ENCODE assay signal across 33 cellular contexts in the genomic region with DNA sequence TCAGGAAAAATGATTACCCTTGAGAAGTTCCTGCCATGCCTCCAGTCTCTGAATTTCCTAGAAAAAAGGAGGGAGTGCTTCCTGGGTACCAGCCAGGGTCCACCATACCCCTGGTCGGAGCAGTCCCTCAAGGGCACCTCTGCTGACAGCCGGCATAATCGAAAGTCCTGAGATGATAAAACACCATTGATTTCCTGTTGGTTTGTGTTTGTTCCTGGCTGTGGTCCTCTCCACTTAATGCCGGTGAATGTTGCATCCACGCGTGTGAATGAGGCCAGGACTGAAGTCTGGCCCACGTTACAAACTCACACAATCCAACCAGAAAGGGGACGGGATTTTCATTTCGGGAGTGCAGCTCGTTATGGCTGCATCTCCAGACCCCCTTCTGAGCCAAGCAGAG.
"Had no signal": no experiment of that assay in that cellular context is flagged by ENCODE, and none has a peak within 500 bp of the region (broad histone marks: within the 10 kb centered on the region; RNA-seq: fewer than 3 reads in every experiment).

No MANE protein-coding gene starts in this region.

- H3K4me3 Mint-ChIP-seq: activated B cell treated with CpG ODN at 0.5 μM for 24 hours; activated CD4-positive, alpha-beta memory T cell treated with anti-CD3 and anti-CD28 coated beads for 36 hours; activated CD4-positive, alpha-beta T cell treated with anti-CD3 and anti-CD28 coated beads, Interleukin-2, amount 10 ng/mL, durations not matched to agents 24 days and 14 days; activated CD8-positive, alpha-beta T cell treated with anti-CD3 and anti-CD28 coated beads for 36 hours; activated naive CD4-positive, alpha-beta T cell treated with anti-CD3 and anti-CD28 coated beads, Interleukin-2, amount 10 ng/mL, durations not matched to agents 7 days and 5 days; activated naive CD4-positive, alpha-beta T cell treated with anti-CD3 and anti-CD28 coated beads, Interleukin-2, amount 50 U/mL, for 24 hours; activated naive CD8-positive, alpha-beta T cell; activated naive CD8-positive, alpha-beta T cell treated with anti-CD3 and anti-CD28 coated beads, Interleukin-2, amount 10 ng/mL, durations not matched to agents 7 days and 5 days; activated naive CD8-positive, alpha-beta T cell treated with anti-CD3 and anti-CD28 coated beads, Interleukin-2, amount 50 U/mL, for 24 hours; activated T-cell treated with anti-CD3 and anti-CD28 coated beads, Interleukin-2, amount 50 U/mL, for 24 hours; T-helper 1 cell treated with Interleukin-12 subunit alpha and Interleukin-12 subunit beta and Interleukin-4 antibody, amounts not matched to agents 30 μg/mL and 1 μg/mL, for 36 hours; T-helper 2 cell treated with Interferon-gamma antibody and Interleukin-4, amounts not matched to agents 5 μg/mL and 100 μg/mL, for 36 hours had no signal

- H3K27me3 ChIP-seq: ascending aorta, brain microvascular endothelial cell, breast epithelium had no signal

- H3K36me3 Mint-ChIP-seq: activated CD4-positive, alpha-beta memory T cell treated with anti-CD3 and anti-CD28 coated beads for 36 hours; activated naive CD4-positive, alpha-beta T cell treated with anti-CD3 and anti-CD28 coated beads, Interleukin-2, amount 10 ng/mL, durations not matched to agents 7 days and 5 days; activated naive CD4-positive, alpha-beta T cell treated with anti-CD3 and anti-CD28 coated beads, Interleukin-2, amount 50 U/mL, for 24 hours; activated naive CD8-positive, alpha-beta T cell; activated naive CD8-positive, alpha-beta T cell treated with anti-CD3 and anti-CD28 coated beads, Interleukin-2, amount 10 ng/mL, durations not matched to agents 7 days and 5 days had no signal

- ATAC-seq: activated CD8-positive, alpha-beta T cell treated with anti-CD3 and anti-CD28 coated beads for 36 hours; activated naive CD8-positive, alpha-beta T cell treated with anti-CD3 and anti-CD28 coated beads, Interleukin-2, amount 50 U/mL, for 24 hours had no signal

- H3K36me3 ChIP-seq: ascending aorta, brain microvascular endothelial cell, breast epithelium had no signal

- H3K27me3 Mint-ChIP-seq: activated B cell treated with CpG ODN at 0.5 μM for 24 hours; activated CD4-positive, alpha-beta memory T cell treated with anti-CD3 and anti-CD28 coated beads for 36 hours; activated CD4-positive, alpha-beta T cell treated with anti-CD3 and anti-CD28 coated beads, Interleukin-2, amount 10 ng/mL, durations not matched to agents 24 days and 14 days; activated naive CD4-positive, alpha-beta T cell treated with anti-CD3 and anti-CD28 coated beads, Interleukin-2, amount 10 ng/mL, durations not matched to agents 7 days and 5 days; activated naive CD8-positive, alpha-beta T cell treated with anti-CD3 and anti-CD28 coated beads, Interleukin-2, amount 10 ng/mL, durations not matched to agents 7 days and 5 days; activated naive CD8-positive, alpha-beta T cell treated with anti-CD3 and anti-CD28 coated beads, Interleukin-2, amount 50 U/mL, for 24 hours had no signal

- H3K4me1 Mint-ChIP-seq: activated B cell treated with CpG ODN at 0.5 μM for 24 hours; activated CD4-positive, alpha-beta T cell treated with anti-CD3 and anti-CD28 coated beads, Interleukin-2, amount 10 ng/mL, durations not matched to agents 24 days and 14 days; activated naive CD4-positive, alpha-beta T cell treated with anti-CD3 and anti-CD28 coated beads, Interleukin-2, amount 10 ng/mL, durations not matched to agents 7 days and 5 days; activated naive CD4-positive, alpha-beta T cell treated with anti-CD3 and anti-CD28 coated beads, Interleukin-2, amount 50 U/mL, for 24 hours; activated naive CD8-positive, alpha-beta T cell treated with anti-CD3 and anti-CD28 coated beads, Interleukin-2, amount 10 ng/mL, durations not matched to agents 7 days and 5 days; activated naive CD8-positive, alpha-beta T cell treated with anti-CD3 and anti-CD28 coated beads, Interleukin-2, amount 50 U/mL, for 24 hours had no signal

- FAIRE-seq: TTC549 had no signal

- H3K4me3 ChIP-seq: ascending aorta, breast epithelium had no signal

- H3K27ac ChIP-seq: ascending aorta, brain microvascular endothelial cell, breast epithelium, VCaP had no signal

- H3K9me3 Mint-ChIP-seq: activated CD4-positive, alpha-beta T cell treated with anti-CD3 and anti-CD28 coated beads, Interleukin-2, amount 10 ng/mL, durations not matched to agents 24 days and 14 days; activated CD8-positive, alpha-beta T cell treated with anti-CD3 and anti-CD28 coated beads for 36 hours; activated naive CD4-positive, alpha-beta T cell treated with anti-CD3 and anti-CD28 coated beads, Interleukin-2, amount 50 U/mL, for 24 hours; activated naive CD8-positive, alpha-beta T cell treated with anti-CD3 and anti-CD28 coated beads, Interleukin-2, amount 10 ng/mL, durations not matched to agents 7 days and 5 days; activated T-helper 2 cell treated with anti-CD3 and anti-CD28 coated beads, Interferon-gamma antibody, Interleukin-2, Interleukin-4, amounts not matched to agents 10 μg/mL and 5 μg/mL and 100 μg/mL, durations not matched to agents 14 hours and 24 hours and 36 hours; T-helper 2 cell treated with Interferon-gamma antibody and Interleukin-4, amounts not matched to agents 5 μg/mL and 100 μg/mL, for 36 hours had no signal

- H3K27ac Mint-ChIP-seq: activated B cell treated with CpG ODN at 0.5 μM for 24 hours; activated CD4-positive, alpha-beta memory T cell treated with anti-CD3 and anti-CD28 coated beads for 36 hours; activated CD4-positive, alpha-beta T cell treated with anti-CD3 and anti-CD28 coated beads, Interleukin-2, amount 10 ng/mL, durations not matched to agents 24 days and 14 days; activated CD8-positive, alpha-beta T cell treated with anti-CD3 and anti-CD28 coated beads for 36 hours; activated naive CD4-positive, alpha-beta T cell treated with anti-CD3 and anti-CD28 coated beads, Interleukin-2, amount 10 ng/mL, durations not matched to agents 7 days and 5 days; activated naive CD4-positive, alpha-beta T cell treated with anti-CD3 and anti-CD28 coated beads, Interleukin-2, amount 50 U/mL, for 24 hours; activated naive CD8-positive, alpha-beta T cell; activated naive CD8-positive, alpha-beta T cell treated with anti-CD3 and anti-CD28 coated beads, Interleukin-2, amount 10 ng/mL, durations not matched to agents 7 days and 5 days; activated naive CD8-positive, alpha-beta T cell treated with anti-CD3 and anti-CD28 coated beads, Interleukin-2, amount 50 U/mL, for 24 hours; activated T-cell treated with anti-CD3 and anti-CD28 coated beads, Interleukin-2, amount 50 U/mL, for 24 hours; activated T-helper 2 cell treated with anti-CD3 and anti-CD28 coated beads, Interferon-gamma antibody, Interleukin-2, Interleukin-4, amounts not matched to agents 10 μg/mL and 5 μg/mL and 100 μg/mL, durations not matched to agents 14 hours and 24 hours and 36 hours; T-helper 1 cell treated with Interleukin-12 subunit alpha and Interleukin-12 subunit beta and Interleukin-4 antibody, amounts not matched to agents 30 μg/mL and 1 μg/mL, for 36 hours; T-helper 2 cell treated with Interferon-gamma antibody and Interleukin-4, amounts not matched to agents 5 μg/mL and 100 μg/mL, for 36 hours had no signal

- H3K4me1 ChIP-seq: ascending aorta, breast epithelium had no signal

- DNase-seq: activated B cell treated with CpG ODN at 0.5 μM for 24 hours; activated CD4-positive, alpha-beta memory T cell treated with anti-CD3 and anti-CD28 coated beads for 36 hours; activated CD4-positive, alpha-beta T cell treated with anti-CD3 and anti-CD28 coated beads for 4 hours; activated CD4-positive, alpha-beta T cell treated with anti-CD3 and anti-CD28 coated beads, Interleukin-2, amount 10 ng/mL, durations not matched to agents 24 days and 14 days; activated CD4-positive, alpha-beta T cell treated with anti-CD3 and anti-CD28 coated beads, Interleukin-2, amount 50 U/mL, for 1 hour; activated CD4-positive, alpha-beta T cell treated with anti-CD3 and anti-CD28 coated beads, Interleukin-2, amount 50 U/mL, for 4 hours; activated CD4-positive, CD25-positive, alpha-beta regulatory T cell treated with anti-CD3 and anti-CD28 coated beads, Interleukin-2, amount 50 U/mL, for 72 hours; activated CD8-positive, alpha-beta memory T cell treated with anti-CD3 and anti-CD28 coated beads, Interleukin-2, amount 50 U/mL, for 48 hours; activated CD8-positive, alpha-beta T cell treated with anti-CD3 and anti-CD28 coated beads for 36 hours; activated effector memory CD4-positive, alpha-beta T cell treated with Interleukin-2 at 50 U/mL for 16 hours; activated gamma-delta T cell; activated naive CD4-positive, alpha-beta T cell treated with anti-CD3 and anti-CD28 coated beads, Interleukin-2, amount 10 ng/mL, durations not matched to agents 7 days and 5 days; activated naive CD4-positive, alpha-beta T cell treated with Interleukin-2 at 50 U/mL for 16 hours; activated naive CD8-positive, alpha-beta T cell treated with anti-CD3 and anti-CD28 coated beads, Interleukin-2, amount 10 ng/mL, durations not matched to agents 7 days and 5 days; activated naive CD8-positive, alpha-beta T cell treated with anti-CD3 and anti-CD28 coated beads, Interleukin-2, amount 50 U/mL, for 24 hours; activated T-cell treated with anti-CD3 and anti-CD28 coated beads, Interleukin-2, amount 50 U/mL, for 24 hours; activated T-cell treated with anti-CD3 and anti-CD28 coated beads, Interleukin-2, amount 50 U/mL, for 48 hours; amygdala; anterior cingulate cortex; brain microvascular endothelial cell; central memory CD4-positive, alpha-beta T cell; T-helper 1 cell; T-helper 2 cell; T-helper 9 cell had no signal
